8 cellular contexts compared by ENCODE assay signal in genomic region chr11:925496-926301, GRCh38. TPM values are rescaled to one million over a fixed set of nuclear protein-coding genes. Genes with fewer than 3 reads are reported as not detected.
A peak's percentile ranks its signal among the peaks of the same experiment; 100 is the strongest.
DNase-seq lines count a peak whose midpoint lies in the region; ATAC-seq and TF ChIP-seq lines count a peak whose summit lies in the region.

Gene AP2A2 (plus strand): TSS chr11:925870. CDS start chr11:926022, 152 bp downstream.

- H3K36me3 ChIP-seq in neural progenitor cell (no peaks in the 10 kb centered on the region), stomach smooth muscle (ENCODE audit: control insufficient read depth in 2 of 2, insufficient read depth in 2 of 2, low read length in 2 of 2) (no peaks in the 10 kb centered on the region)

- peak; percentile 98 for DNase-seq in DMS53 (lab: John Stamatoyannopoulos, UW)
- DNase-seq in Jurkat, Clone E6-1 (ENCODE audit: low read depth, low spot score), result peak; percentile 75
- peak; percentile 8 for DNase-seq in SHP77 treated with DMSO at 0.1 percent for 48 hours (lab: John Stamatoyannopoulos, UW)
- peak; percentile 87 for DNase-seq in activated gamma-delta T cell (lab: John Stamatoyannopoulos, UW)
- DNase-seq in foreskin fibroblast, result peak; percentile 91 to 97
- DNase-seq in neural progenitor cell (ENCODE audit: low spot score), result peak; percentile 98

- no peaks in the 10 kb centered on the region for H3K9me3 Mint-ChIP-seq in neural progenitor cell

- TF ChIP-seq CTCF in foreskin fibroblast (IDR thresholded peaks at IDR 0.05; ENCODE audit: low read depth, low read length) (peak; percentile 41), neural progenitor cell (IDR thresholded peaks at IDR 0.05) (peak; percentile 63)

- peak within 1 kb of the TSS; percentile 92 for H3K4me3 Mint-ChIP-seq in neural progenitor cell

- H3K4me1 ChIP-seq in neural progenitor cell, result peaks cover 5% of the 10 kb centered on the region
- peaks cover 32% of the 10 kb centered on the region for H3K4me1 ChIP-seq in stomach smooth muscle (ENCODE audit: control insufficient read depth, insufficient read depth, low read length)

- peaks cover 22% of the 10 kb centered on the region for H3K4me1 Mint-ChIP-seq in neural progenitor cell

- peaks cover 44% of the 10 kb centered on the region for H4K20me1 ChIP-seq in neural progenitor cell (ENCODE audit: low read depth)

- peak; percentile 59 for ATAC-seq in GM21529 (IDR thresholded peaks at IDR 0.05; ENCODE audit: unreplicated experiment)

- H3K4me2 ChIP-seq in neural progenitor cell, result peak within 1 kb of the TSS; percentile 94

- peaks cover 4% of the 10 kb centered on the region for H3K36me3 Mint-ChIP-seq in neural progenitor cell

- H3K9ac ChIP-seq in neural progenitor cell, result peak within 1 kb of the TSS; percentile 85
- peak within 1 kb of the TSS; percentile 67 to 86 for H3K9ac ChIP-seq in stomach smooth muscle (ENCODE audit: low read length in 2 of 2)

- peaks cover 46% of the 10 kb centered on the region for H3K79me2 ChIP-seq in neural progenitor cell (ENCODE audit: low read depth)

- no peaks in the 10 kb centered on the region for H3F3A ChIP-seq in neural progenitor cell (ENCODE audit: low read depth)

- peak within 1 kb of the TSS; percentile 73 for H3K4me3 ChIP-seq in Jurkat, Clone E6-1 (ENCODE audit: low read length)
- H3K4me3 ChIP-seq in foreskin fibroblast (ENCODE audit: low read depth in 1 of 2, low read length in 2 of 2) (peak within 1 kb of the TSS; percentile 83 to 86), neural progenitor cell (peak within 1 kb of the TSS; percentile 99), stomach smooth muscle (ENCODE audit: low read length in 2 of 2) (peak within 1 kb of the TSS; percentile 79 to 84)

- H3K27me3 ChIP-seq in neural progenitor cell (no peaks in the 10 kb centered on the region), stomach smooth muscle (ENCODE audit: control insufficient read depth in 1 of 2, insufficient read depth in 2 of 2, low read length in 2 of 2) (no peaks in the 10 kb centered on the region)

- H3K9me3 ChIP-seq in neural progenitor cell (ENCODE audit: low read depth), result no peaks in the 10 kb centered on the region
- H3K9me3 ChIP-seq in stomach smooth muscle (ENCODE audit: control insufficient read depth in 2 of 2, low read length in 2 of 2), result no peaks in the 10 kb centered on the region

- H3K27me3 Mint-ChIP-seq in neural progenitor cell (ENCODE audit: insufficient read depth, low read depth), result peaks cover 2% of the 10 kb centered on the region

- peak within 1 kb of the TSS; percentile 66 for H3K27ac Mint-ChIP-seq in neural progenitor cell

- H3K27ac ChIP-seq in neural progenitor cell (no peak within 1 kb of the TSS), stomach smooth muscle (ENCODE audit: low read length) (peak within 1 kb of the TSS; percentile 71)

- H2AFZ ChIP-seq in neural progenitor cell (replicated peaks), result no peak within 1 kb of the TSS

RNA-seq across cellular contexts. Expression of gene AP2A2, which starts in this region (rescaled TPM):
- 65.0 TPM for polyA plus RNA-seq in Jurkat, Clone E6-1 (2012; ENCODE audit: insufficient read depth, insufficient read length)
- 50.4 and 67.5 TPM in 2 replicates for total RNA-seq in neural progenitor cell (ENCODE audit: low replicate concordance)

Comparison
In these comparisons a context has a peak if more than half of its experiments do, and no peak if none do; other contexts are left out.
1. DNase-seq: peak in every context shown above with its lines; median percentile 98 in DMS53; 98 in neural progenitor cell; 94 in foreskin fibroblast; 87 in activated gamma-delta T cell; 75 in Jurkat, Clone E6-1; 8 in SHP77 treated with DMSO at 0.1 percent for 48 hours.